Comparison of ENCODE assay signal across 16 cellular contexts in the genomic region with DNA sequence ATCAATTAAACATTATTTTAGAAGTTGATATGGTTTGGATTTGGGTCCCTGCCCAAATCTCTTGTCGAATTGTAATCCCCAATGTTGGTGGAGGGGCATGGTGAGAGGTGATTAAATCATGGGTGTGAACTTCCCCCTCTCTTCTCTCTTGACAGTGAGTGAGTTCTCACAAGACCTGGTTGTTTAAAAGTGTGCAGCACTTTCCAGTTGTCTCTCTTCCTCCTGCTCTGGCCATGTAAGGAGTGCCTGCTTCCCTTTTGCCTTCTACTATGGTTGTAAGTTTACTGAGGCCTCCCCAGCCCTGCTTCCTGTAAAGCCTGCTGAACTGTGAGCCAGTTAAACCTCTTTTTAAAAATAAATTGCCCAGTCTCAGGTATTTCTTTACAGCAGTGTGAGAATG.
DNase-seq lines count a peak whose midpoint lies in the region; ATAC-seq, FAIRE-seq and TF ChIP-seq lines count a peak whose summit lies in the region.
"Had no signal": no experiment of that assay in that cellular context is flagged by ENCODE, and none has a peak within 500 bp of the region (broad histone marks: within the 10 kb centered on the region; RNA-seq: fewer than 3 reads in every experiment).

No MANE protein-coding gene starts in this region.

- H4K20me1 ChIP-seq in GM12878 (ENCODE audit: control insufficient read depth, insufficient read depth) = no peaks in the 10 kb centered on the region

- TF ChIP-seq POLR2A in breast epithelium (IDR thresholded peaks at IDR 0.05) = no peak
- no peak for TF ChIP-seq POLR2A in GM12878 (IDR thresholded peaks at IDR 0.05; ENCODE audit: low read depth, low read length)

- H3K27ac Mint-ChIP-seq in MCF 10A (ENCODE audit: low read depth, unreplicated experiment) = no peak overlapping the region
- no peak overlapping the region for H3K27ac Mint-ChIP-seq in stimulated activated memory B cell treated with anti-CD40 and anti-IgM and Interleukin-4, amounts not matched to agents 10 μg/mL and 1 μg/mL and 100 μg/mL, for 72 hours
- H3K27ac Mint-ChIP-seq in progenitor cell of endocrine pancreas = no peak overlapping the region

- H3K4me3 Mint-ChIP-seq in MCF 10A (ENCODE audit: unreplicated experiment) = no peak overlapping the region
- H3K4me3 Mint-ChIP-seq in stimulated activated memory B cell treated with anti-CD40 and anti-IgM and Interleukin-4, amounts not matched to agents 10 μg/mL and 1 μg/mL and 100 μg/mL, for 72 hours = no peak overlapping the region
- no peak overlapping the region for H3K4me3 Mint-ChIP-seq in progenitor cell of endocrine pancreas (ENCODE audit: low read depth)
- H3K4me3 Mint-ChIP-seq in activated T-cell treated with anti-CD3 and anti-CD28 coated beads, Interleukin-2, amount 50 U/mL, for 4 hours = no peak overlapping the region

- TF ChIP-seq CTCF in MCF 10A (IDR thresholded peaks at IDR 0.05; ENCODE audit: unreplicated experiment) = no peak
- TF ChIP-seq CTCF in breast epithelium (IDR thresholded peaks at IDR 0.05) = no peak
- no peak for TF ChIP-seq CTCF in GM12878 (IDR thresholded peaks at IDR 0.05 in 2 of 3, conservative IDR thresholded peaks at IDR 0.05 in 1 of 3; ENCODE audit: control insufficient read depth in 2 of 3, extremely low read depth in 1 of 3, insufficient read depth in 1 of 3, low read depth in 3 of 3, low read length in 3 of 3)
- no peak for TF ChIP-seq CTCF in progenitor cell of endocrine pancreas (IDR thresholded peaks at IDR 0.05; ENCODE audit: unreplicated experiment)

- intact Hi-C loops in MCF 10A (cut with micrococcal nuclease) (no loop called here), breast epithelium (cut with DNase I; ENCODE audit: low total_unique reads) (no loop called here), GM12878 (cut with micrococcal nuclease; ENCODE audit: unreplicated experiment) (no loop called here)

- H3K27ac ChIP-seq in breast epithelium (no peak overlapping the region), GM12878 (ENCODE audit: control insufficient read depth, insufficient read depth) (no peak overlapping the region)
- H3K27ac ChIP-seq: upper lobe of left lung, VCaP had no signal

- SMC1A ChIA-PET in GM12878 (lab: Charles Lee; ENCODE audit: uncharacterized antibody, unreplicated experiment) = no interaction called here

- no peaks in the 10 kb centered on the region for H3K36me3 ChIP-seq in breast epithelium
- H3K36me3 ChIP-seq in GM12878 (ENCODE audit: control insufficient read depth in 2 of 2, insufficient read depth in 2 of 2, low read length in 1 of 2) = no peaks in the 10 kb centered on the region
- H3K36me3 ChIP-seq: HAP-1, upper lobe of left lung had no signal

- peak; percentile 13 for DNase-seq in MCF 10A (ENCODE audit: unreplicated experiment)
- DNase-seq in breast epithelium (ENCODE audit: low spot score in 2 of 2) = no peak
- peak; percentile 11 for DNase-seq in GM12878 (ENCODE audit: low read depth, low spot score)
- no peak for DNase-seq in progenitor cell of endocrine pancreas (ENCODE audit: low spot score, unreplicated experiment)
- no peak for DNase-seq in activated T-cell treated with anti-CD3 and anti-CD28 coated beads, Interleukin-2, amount 50 U/mL, for 4 hours
- DNase-seq: Calu3; IMR-90; NCI-H1417 treated with DMSO at 0.1 percent for 48 hours; SHP77 treated with DMSO at 0.1 percent for 48 hours; stimulated activated CD4-positive, alpha-beta T cell treated with anti-CD3 and anti-CD28 coated beads, Interleukin-2, amount 100 ng/mL, for 24 hours; upper lobe of left lung had no signal

- CTCF ChIA-PET in MCF 10A (lab: Yijun Ruan, JAX) = no interaction called here
- CTCF ChIA-PET in GM12878 (lab: Yijun Ruan, JAX) = no interaction called here

- H3K9ac ChIP-seq in GM12878 (ENCODE audit: control insufficient read depth, insufficient read depth, low read length) = no peak overlapping the region

- H3K9me3 Mint-ChIP-seq in MCF 10A (ENCODE audit: unreplicated experiment) = no peaks in the 10 kb centered on the region
- H3K9me3 Mint-ChIP-seq in stimulated activated memory B cell treated with anti-CD40 and anti-IgM and Interleukin-4, amounts not matched to agents 10 μg/mL and 1 μg/mL and 100 μg/mL, for 72 hours = no peaks in the 10 kb centered on the region
- no peaks in the 10 kb centered on the region for H3K9me3 Mint-ChIP-seq in progenitor cell of endocrine pancreas (ENCODE audit: low read depth)
- H3K9me3 Mint-ChIP-seq in activated T-cell treated with anti-CD3 and anti-CD28 coated beads, Interleukin-2, amount 50 U/mL, for 4 hours = peaks cover 2% of the 10 kb centered on the region

- in situ Hi-C loops in GM12878 (cut with MboI) = no loop called here

- POLR2A ChIA-PET in MCF 10A (lab: Yijun Ruan, JAX) = interaction anchor here (0.6 kb wide), 1 partner anchor 10 kb away, joined by 3 read pairs; no protein-coding TSS in a partner anchor
- POLR2A ChIA-PET in GM12878 (lab: Charles Lee) = no interaction called here

- no peaks in the 10 kb centered on the region for H3K4me1 ChIP-seq in breast epithelium
- H3K4me1 ChIP-seq in GM12878 (ENCODE audit: control insufficient read depth, insufficient read depth, low read length) = no peaks in the 10 kb centered on the region
- H3K4me1 ChIP-seq: HAP-1, upper lobe of left lung had no signal

- no peak for TF ChIP-seq EP300 in GM12878 (IDR thresholded peaks at IDR 0.05; ENCODE audit: borderline replicate concordance in 1 of 2, control insufficient read depth in 1 of 2, low read depth in 2 of 2, low read length in 2 of 2)

- RAD21 ChIA-PET in GM12878 (lab: Charles Lee; ENCODE audit: unreplicated experiment) = no interaction called here

- ATAC-seq in HG03558 (IDR thresholded peaks at IDR 0.05; ENCODE audit: extremely low read depth, unreplicated experiment) (peak; percentile 72), GM12878 (peak; percentile 66), HG03565 (IDR thresholded peaks at IDR 0.05; ENCODE audit: unreplicated experiment) (no peak)
- ATAC-seq in stimulated activated memory B cell treated with anti-CD40 and anti-IgM and Interleukin-4, amounts not matched to agents 10 μg/mL and 1 μg/mL and 100 μg/mL, for 72 hours = peak; percentile 84
- no peak for ATAC-seq in activated T-cell treated with anti-CD3 and anti-CD28 coated beads, Interleukin-2, amount 50 U/mL, for 4 hours

- H3K4me3 ChIP-seq in breast epithelium = no peak overlapping the region
- no peak overlapping the region for H3K4me3 ChIP-seq in GM12878
- H3K4me3 ChIP-seq: HAP-1, upper lobe of left lung had no signal

- H3K4me2 ChIP-seq in GM12878 (ENCODE audit: control insufficient read depth, insufficient read depth) = no peak overlapping the region

- no TSS peak for BruUV-seq in MCF 10A (replicated peaks; lab: Mats Ljungman, UMichigan)
- BruUV-seq in GM12878 (replicated peaks; lab: Mats Ljungman, UMichigan) = no TSS peak

- 6% methylated on average over 1 of the region's 1 CpG for WGBS in GM12878 (ENCODE audit: insufficient coverage, insufficient replicate concordance, low lambda C conversion rate, missing lambda C conversion rate)

- H3K27me3 Mint-ChIP-seq in MCF 10A (ENCODE audit: insufficient read depth, unreplicated experiment) (peaks cover 60% of the 10 kb centered on the region), progenitor cell of endocrine pancreas (no peaks in the 10 kb centered on the region)
- no peaks in the 10 kb centered on the region for H3K27me3 Mint-ChIP-seq in stimulated activated memory B cell treated with anti-CD40 and anti-IgM and Interleukin-4, amounts not matched to agents 10 μg/mL and 1 μg/mL and 100 μg/mL, for 72 hours
- no peaks in the 10 kb centered on the region for H3K27me3 Mint-ChIP-seq in activated T-cell treated with anti-CD3 and anti-CD28 coated beads, Interleukin-2, amount 50 U/mL, for 4 hours (ENCODE audit: low read depth)

- H3K9me3 ChIP-seq in breast epithelium = no peaks in the 10 kb centered on the region
- H3K9me3 ChIP-seq in GM12878 (replicated peaks; ENCODE audit: control insufficient read depth, insufficient read depth, low read length) = no peaks in the 10 kb centered on the region
- H3K9me3 ChIP-seq: HAP-1, upper lobe of left lung had no signal

- FAIRE-seq in GM12878 (lab: Jason Lieb, UNC) = peak; percentile 13

- no peaks in the 10 kb centered on the region for H3K79me2 ChIP-seq in GM12878 (ENCODE audit: control insufficient read depth, insufficient read depth, low read length)

- H3K27me3 ChIP-seq in breast epithelium (no peaks in the 10 kb centered on the region), GM12878 (replicated peaks in 1 of 2; ENCODE audit: control insufficient read depth in 2 of 2, insufficient read depth in 2 of 2, low read length in 1 of 2) (no peaks in the 10 kb centered on the region)
- H3K27me3 ChIP-seq: upper lobe of left lung had no signal

- H3K4me1 Mint-ChIP-seq in MCF 10A (ENCODE audit: insufficient read depth, unreplicated experiment) (no peaks in the 10 kb centered on the region), progenitor cell of endocrine pancreas (ENCODE audit: low read depth) (peaks cover 10% of the 10 kb centered on the region)
- peaks cover 8% of the 10 kb centered on the region for H3K4me1 Mint-ChIP-seq in stimulated activated memory B cell treated with anti-CD40 and anti-IgM and Interleukin-4, amounts not matched to agents 10 μg/mL and 1 μg/mL and 100 μg/mL, for 72 hours
- H3K4me1 Mint-ChIP-seq in activated T-cell treated with anti-CD3 and anti-CD28 coated beads, Interleukin-2, amount 50 U/mL, for 4 hours (ENCODE audit: low read depth) = no peaks in the 10 kb centered on the region

- no peaks in the 10 kb centered on the region for H3K36me3 Mint-ChIP-seq in MCF 10A (ENCODE audit: insufficient read depth, unreplicated experiment)
- H3K36me3 Mint-ChIP-seq in stimulated activated memory B cell treated with anti-CD40 and anti-IgM and Interleukin-4, amounts not matched to agents 10 μg/mL and 1 μg/mL and 100 μg/mL, for 72 hours = no peaks in the 10 kb centered on the region
- no peaks in the 10 kb centered on the region for H3K36me3 Mint-ChIP-seq in progenitor cell of endocrine pancreas (ENCODE audit: insufficient read depth)
- no peaks in the 10 kb centered on the region for H3K36me3 Mint-ChIP-seq in activated T-cell treated with anti-CD3 and anti-CD28 coated beads, Interleukin-2, amount 50 U/mL, for 4 hours (ENCODE audit: insufficient read depth)

- no peak overlapping the region for H2AFZ ChIP-seq in GM12878 (ENCODE audit: control insufficient read depth, low read depth, low read length)

- no peak for TF ChIP-seq RAD21 in GM12878 (IDR thresholded peaks at IDR 0.05; ENCODE audit: insufficient read depth, low read depth, low read length)

TF ChIP-seq in GM12878, 131 proteins besides CTCF, POLR2A, EP300 and RAD21:
- TF ChIP-seq PML (IDR thresholded peaks at IDR 0.05; ENCODE audit: low read length) (no peak), SRF (IDR thresholded peaks at IDR 0.05; ENCODE audit: low read depth in 2 of 2, low read length in 2 of 2) (0 out of 4 replicates have a peak, but pooled peaks of 1 of the 2 experiments have one; percentile 27)

Comparison
In these comparisons a context has a peak if more than half of its experiments do, and no peak if none do; other contexts are left out.
1. DNase-seq: peak in MCF 10A (single experiment) and GM12878 (single experiment); none in breast epithelium (0 of 2), progenitor cell of endocrine pancreas (single experiment) and activated T-cell treated with anti-CD3 and anti-CD28 coated beads, Interleukin-2, amount 50 U/mL, for 4 hours (single experiment).
2. ATAC-seq: peak in HG03558 (single experiment), GM12878 (single experiment) and stimulated activated memory B cell treated with anti-CD40 and anti-IgM and Interleukin-4, amounts not matched to agents 10 μg/mL and 1 μg/mL and 100 μg/mL, for 72 hours (single experiment); none in HG03565 (single experiment) and activated T-cell treated with anti-CD3 and anti-CD28 coated beads, Interleukin-2, amount 50 U/mL, for 4 hours (0 of 2).